8 cellular contexts compared by ENCODE assay signal in genomic region chr4:174400603-174401302, GRCh38.
A peak's percentile ranks its signal among the peaks of the same experiment; 100 is the strongest.
DNase-seq lines count a peak whose midpoint lies in the region; TF ChIP-seq lines count a peak whose summit lies in the region.
"Not testable (repeated sequence)": the region's sequence is repeated elsewhere in the genome, so short reads cannot be mapped to it uniquely, and the experiment has no call there.

No MANE protein-coding gene starts in this region.

- not testable (repeated sequence) for H3K36me3 ChIP-seq in Caco-2 (ENCODE audit: control insufficient read depth, insufficient read depth, low read length); NT2/D1 (ENCODE audit: insufficient read depth, insufficient read length, low read length); hepatocyte (replicated peaks; ENCODE audit: insufficient read depth, low read depth); mesendoderm (ENCODE audit: control insufficient read depth, insufficient read depth, low read length); smooth muscle cell (ENCODE audit: low read depth)

- not testable (repeated sequence) for H3K79me1 ChIP-seq in mesendoderm (ENCODE audit: low read length)

- not testable (repeated sequence) for H4K8ac ChIP-seq in mesendoderm (ENCODE audit: low read depth, low read length)

- not testable (repeated sequence) for H2BK15ac ChIP-seq in mesendoderm (replicated peaks; ENCODE audit: low read depth)

- H2AFZ ChIP-seq in hepatocyte, result peak overlapping the region; percentile 13
- H2AFZ ChIP-seq in smooth muscle cell (ENCODE audit: low read depth), result not testable (repeated sequence)

- not testable (repeated sequence) for H3K27me3 ChIP-seq in Caco-2 (replicated peaks; ENCODE audit: control insufficient read depth, insufficient read depth, low read length); NT2/D1 (ENCODE audit: insufficient read depth, insufficient read length); hepatocyte; mesendoderm (ENCODE audit: insufficient read depth, low read length, poor library complexity); smooth muscle cell (ENCODE audit: low read depth)

- peak overlapping the region; percentile 36 for H3K4ac ChIP-seq in mesendoderm (ENCODE audit: low read depth, low read length)

- H2AK5ac ChIP-seq in mesendoderm (ENCODE audit: low read length), result not testable (repeated sequence)

- not testable (repeated sequence) for H3K23ac ChIP-seq in mesendoderm (ENCODE audit: low read length)

- H3K9me3 ChIP-seq in Caco-2; NT2/D1 (ENCODE audit: insufficient read depth, low read length); hepatocyte (ENCODE audit: low read depth); smooth muscle cell (replicated peaks; ENCODE audit: low read depth): not testable (repeated sequence)

- peak; percentile 83 to 87 for DNase-seq in Caco-2
- DNase-seq in HT-29 (ENCODE audit: low spot score), result peak; percentile 13
- DNase-seq in NCI-H2029 treated with DMSO at 0.1 percent for 48 hours (lab: John Stamatoyannopoulos, UW), result peak; percentile 26
- peak; percentile 1 for DNase-seq in NT2/D1 (ENCODE audit: low read depth, low spot score)
- peak; percentile 68 for DNase-seq in amniotic epithelial cell (ENCODE audit: low read depth)
- peak; percentile 6 for DNase-seq in hepatocyte (ENCODE audit: low spot score)
- DNase-seq in mesendoderm, result peak; percentile 96
- DNase-seq in smooth muscle cell (lab: John Stamatoyannopoulos, UW; ENCODE audit: unreplicated experiment), result not testable (repeated sequence)

- peak overlapping the region; percentile 64 for H3K4me3 Mint-ChIP-seq in Caco-2 (ENCODE audit: unreplicated experiment)

- H3K27ac Mint-ChIP-seq in Caco-2 (ENCODE audit: unreplicated experiment), result peak overlapping the region; percentile 87

- H4K5ac ChIP-seq in mesendoderm (ENCODE audit: low read length), result not testable (repeated sequence)

- TF ChIP-seq CTCF in Caco-2 (IDR thresholded peaks at IDR 0.05; ENCODE audit: insufficient read depth in 1 of 2, low read depth in 1 of 2, low read length in 1 of 2, severe bottlenecking in 1 of 2, unreplicated experiment in 1 of 2); hepatocyte (IDR thresholded peaks at IDR 0.05; ENCODE audit: poor library complexity); smooth muscle cell (IDR thresholded peaks at IDR 0.05; ENCODE audit: borderline replicate concordance, insufficient read depth, poor library complexity, severe bottlenecking): not testable (repeated sequence)

- peak overlapping the region; percentile 30 for H3K4me3 ChIP-seq in Caco-2 (ENCODE audit: low read depth, low read length)
- not testable (repeated sequence) for H3K4me3 ChIP-seq in NT2/D1 (ENCODE audit: insufficient read length, low read depth); hepatocyte; mesendoderm (ENCODE audit: low read length); smooth muscle cell

- H2BK5ac ChIP-seq in mesendoderm (ENCODE audit: low read length), result not testable (repeated sequence)

- H3K9me2 ChIP-seq in hepatocyte (replicated peaks; ENCODE audit: insufficient read depth), result not testable (repeated sequence)

- peaks cover 36% of the 10 kb centered on the region for H3K4me1 Mint-ChIP-seq in Caco-2 (ENCODE audit: low read depth, unreplicated experiment)

- H3K27me3 Mint-ChIP-seq in Caco-2 (ENCODE audit: insufficient read depth, unreplicated experiment), result not testable (repeated sequence)

- H3K9ac ChIP-seq in NT2/D1 (ENCODE audit: insufficient read length, low read depth); mesendoderm (ENCODE audit: low read length); smooth muscle cell (ENCODE audit: low read depth): not testable (repeated sequence)

- H3K4me1 ChIP-seq in Caco-2 (peaks cover 65% of the 10 kb centered on the region), hepatocyte (ENCODE audit: insufficient read depth) (peaks cover 19% of the 10 kb centered on the region), mesendoderm (ENCODE audit: control insufficient read depth, low read depth, low read length) (peaks cover 13% of the 10 kb centered on the region), smooth muscle cell (ENCODE audit: low read depth) (peaks cover 22% of the 10 kb centered on the region)
- not testable (repeated sequence) for H3K4me1 ChIP-seq in NT2/D1 (ENCODE audit: insufficient read depth, insufficient read length)

- H3K9me3 Mint-ChIP-seq in Caco-2 (ENCODE audit: unreplicated experiment), result not testable (repeated sequence)

- CTCF ChIA-PET in Caco-2 (lab: Charles Lee), result not testable (repeated sequence)

- not testable (repeated sequence) for H3K18ac ChIP-seq in mesendoderm (ENCODE audit: low read length)

- H3K79me2 ChIP-seq in hepatocyte; mesendoderm (ENCODE audit: control insufficient read depth, insufficient read depth, low read length); smooth muscle cell (ENCODE audit: low read depth): not testable (repeated sequence)

- not testable (repeated sequence) for H2BK120ac ChIP-seq in mesendoderm (ENCODE audit: low read depth, low read length)

- BruUV-seq in Caco-2 (replicated peaks; lab: Mats Ljungman, UMichigan), result not testable (repeated sequence)

- 41% methylated on average over 8 of the region's 8 CpGs for WGBS in hepatocyte (ENCODE audit: low lambda C conversion rate, missing lambda C conversion rate)
- no CpG with 5 or more reads among the region's 8 CpGs for WGBS in mesendoderm (ENCODE audit: extremely low coverage, insufficient coverage, low lambda C conversion rate)
- WGBS in smooth muscle cell (ENCODE audit: low lambda C conversion rate), result 25% methylated on average over 8 of the region's 8 CpGs

- H3K56ac ChIP-seq in mesendoderm (ENCODE audit: low read length), result not testable (repeated sequence)

- not testable (repeated sequence) for H3F3A ChIP-seq in smooth muscle cell (ENCODE audit: low read depth)

- H3K27ac ChIP-seq in hepatocyte (peak overlapping the region; percentile 90), mesendoderm (ENCODE audit: low read depth, low read length) (peak overlapping the region; percentile 56), smooth muscle cell (ENCODE audit: low read depth) (peak overlapping the region; percentile 62)

- peaks cover 20% of the 10 kb centered on the region for H3K36me3 Mint-ChIP-seq in Caco-2 (ENCODE audit: insufficient read depth, unreplicated experiment)

- not testable (repeated sequence) for H4K20me1 ChIP-seq in hepatocyte (ENCODE audit: insufficient read depth, poor library complexity, severe bottlenecking); smooth muscle cell (ENCODE audit: low read depth)

- intact Hi-C loops in Caco-2 (cut with micrococcal nuclease; ENCODE audit: unreplicated experiment), result loop anchor here (1.0 to 5.0 kb wide), 7 partner anchors 17 to 232 kb away; partner anchors contain the start of gene HPGD

- POLR2A ChIA-PET in Caco-2 (lab: Charles Lee), result not testable (repeated sequence)

- H3K4me2 ChIP-seq in hepatocyte (peak overlapping the region; percentile 59), smooth muscle cell (peak overlapping the region; percentile 67)
- H3K4me2 ChIP-seq in mesendoderm (ENCODE audit: low read length), result not testable (repeated sequence)
